ENCODE assay signal across 20 cellular contexts in the genomic region with DNA sequence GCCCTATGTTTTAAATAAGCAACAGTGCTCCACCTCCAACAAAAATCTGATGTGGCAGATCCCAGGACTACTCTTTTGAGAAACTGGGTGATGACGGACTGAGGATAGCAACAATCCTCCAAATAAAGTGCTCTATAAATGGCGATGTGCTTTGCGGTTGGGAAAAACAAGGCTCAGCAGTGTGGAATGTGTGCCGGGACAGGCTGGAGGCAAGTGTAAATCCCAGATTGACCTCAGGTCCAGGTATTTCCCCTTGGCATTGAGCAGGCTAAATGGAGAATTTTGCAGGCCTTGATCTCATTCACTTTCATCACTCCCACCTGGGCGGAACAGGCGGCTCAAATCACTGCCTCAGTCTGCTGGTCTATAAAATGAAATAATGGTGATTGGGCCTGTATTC. TPM values are rescaled to one million over a fixed set of nuclear protein-coding genes. Genes with fewer than 3 reads are reported as not detected.
"Had no signal": no experiment of that assay in that cellular context is flagged by ENCODE, and none has a peak within 500 bp of the region (broad histone marks: within the 10 kb centered on the region; RNA-seq: fewer than 3 reads in every experiment).

No MANE protein-coding gene starts in this region.

- H3K36me3 ChIP-seq: breast epithelium, lower lobe of right lung, prostate gland, sigmoid colon, suprapubic skin had no signal

- H3K4me1 ChIP-seq: breast epithelium, prostate gland had no signal

- H3K9me3 ChIP-seq: breast epithelium, lower lobe of right lung, prostate gland, sigmoid colon, suprapubic skin had no signal

- H3K27ac ChIP-seq: suprapubic skin had no signal

- DNase-seq: activated CD4-positive, alpha-beta T cell treated with anti-CD3 and anti-CD28 coated beads, Interleukin-2, amount 50 U/mL, for 4 hours; activated gamma-delta T cell treated with Interleukin-2 at 50 U/mL for 16 hours; activated naive CD8-positive, alpha-beta T cell treated with anti-CD3 and anti-CD28 coated beads for 36 hours; activated T-cell treated with anti-CD3 and anti-CD28 coated beads, Interleukin-2, amount 50 U/mL, for 1 hour; anterior cingulate cortex; hippocampal formation; lower lobe of right lung; naive thymus-derived CD8-positive, alpha-beta T cell; sigmoid colon; stimulated activated CD4-positive, alpha-beta T cell treated with anti-CD3 and anti-CD28 coated beads, Interleukin-12 subunit alpha, Interleukin-12 subunit beta, amount 100 ng/mL, for 4 hours; stimulated activated CD4-positive, alpha-beta T cell treated with anti-CD3 and anti-CD28 coated beads, Interleukin-2, amount 100 ng/mL, for 48 hours; stimulated activated naive CD4-positive, alpha-beta T cell treated with Interleukin-2 at 50 U/mL for 16 hours; SW 1271 had no signal

- H3K27me3 ChIP-seq: breast epithelium, sigmoid colon, suprapubic skin had no signal

RNA-seq across cellular contexts. Expression of a gene that starts 36.8 kb away (rescaled TPM):
- total RNA-seq: activated naive CD8-positive, alpha-beta T cell treated with anti-CD3 and anti-CD28 coated beads for 36 hours; breast epithelium; cerebellum; fibroblast of lung; kidney epithelial cell; mononuclear cell; naive thymus-derived CD8-positive, alpha-beta T cell; sigmoid colon had no signal
- polyA plus RNA-seq: fibroblast of lung; naive thymus-derived CD8-positive, alpha-beta T cell; sigmoid colon had no signal
